ENCODE assay signal across 15 cellular contexts in genomic region chr2:224331698-224332097, GRCh38.
DNase-seq lines count a peak whose midpoint lies in the region; ATAC-seq and TF ChIP-seq lines count a peak whose summit lies in the region.
"Had no signal": no experiment of that assay in that cellular context is flagged by ENCODE, and none has a peak within 500 bp of the region (broad histone marks: within the 10 kb centered on the region; RNA-seq: fewer than 3 reads in every experiment).

No MANE protein-coding gene starts in this region.

- no peak overlapping the region for H4K8ac ChIP-seq in trophoblast cell (ENCODE audit: low read depth, low read length)

- H3F3A ChIP-seq in SK-N-SH (replicated peaks; ENCODE audit: insufficient read depth) (no peaks in the 10 kb centered on the region), GM23338 (replicated peaks; ENCODE audit: low read depth) (no peaks in the 10 kb centered on the region)

- no peak overlapping the region for H4K91ac ChIP-seq in trophoblast cell (ENCODE audit: low read depth, low read length)

- H3K9ac ChIP-seq in SK-N-SH (no peak overlapping the region), trophoblast cell (ENCODE audit: low read length) (no peak overlapping the region)
- H3K9ac ChIP-seq: BLaER1 had no signal

- H3K9me3 ChIP-seq in SK-N-SH (no peaks in the 10 kb centered on the region), trophoblast cell (ENCODE audit: insufficient read depth, low read depth, low read length) (peaks cover 2% of the 10 kb centered on the region)
- H3K9me3 ChIP-seq: BLaER1 had no signal

- DNase-seq in SK-N-SH (no peak), GM23338 (ENCODE audit: low spot score) (no peak), islet precursor cell (peak; percentile 71), trophoblast cell (peak; percentile 45 to 84), NCI-H446 treated with DMSO at 0.1 percent for 48 hours (lab: John Stamatoyannopoulos, UW) (no peak)
- no peak for DNase-seq in activated naive CD4-positive, alpha-beta T cell treated with anti-CD3 and anti-CD28 coated beads for 36 hours
- DNase-seq: 8988T; AML-193; CD4-positive, CD25-positive, alpha-beta regulatory T cell; DMS53; GF-D8 had no signal

- H3K18ac ChIP-seq in trophoblast cell (ENCODE audit: low read length), result no peak overlapping the region

- no peaks in the 10 kb centered on the region for H3K36me3 ChIP-seq in SK-N-SH (replicated peaks in 1 of 2; ENCODE audit: control insufficient read depth in 1 of 2, insufficient read depth in 2 of 2, low read length in 1 of 2)
- H3K36me3 ChIP-seq in GM23338 (ENCODE audit: insufficient read depth), result no peaks in the 10 kb centered on the region
- H3K36me3 ChIP-seq in trophoblast cell (ENCODE audit: control insufficient read depth in 1 of 2, insufficient read depth in 2 of 2, low read length in 2 of 2), result no peaks in the 10 kb centered on the region
- H3K36me3 ChIP-seq: BLaER1 had no signal

- 0 out of 2 replicates have a peak overlapping the region, but pooled peaks have one; percentile 59 for H2AFZ ChIP-seq in SK-N-SH (ENCODE audit: low read depth)
- H2AFZ ChIP-seq in GM23338, result peak overlapping the region; percentile 52; the same call in 1 of the 2 replicates
- H2AFZ ChIP-seq in trophoblast cell (ENCODE audit: insufficient read depth, low read length, poor library complexity), result no peak overlapping the region

- H3K27ac Mint-ChIP-seq in GM23338, result no peak overlapping the region
- no peak overlapping the region for H3K27ac Mint-ChIP-seq in activated naive CD4-positive, alpha-beta T cell treated with anti-CD3 and anti-CD28 coated beads for 36 hours
- H3K27ac Mint-ChIP-seq: CD4-positive, CD25-positive, alpha-beta regulatory T cell had no signal

- H2BK12ac ChIP-seq in trophoblast cell (ENCODE audit: low read length), result no peak overlapping the region

- H2AK5ac ChIP-seq in trophoblast cell (ENCODE audit: low read length), result no peak overlapping the region

- no peak for TF ChIP-seq RAD21 in SK-N-SH (IDR thresholded peaks at IDR 0.05; ENCODE audit: low read length)

- ATAC-seq in SK-N-SH treated with all-trans-retinoic acid at 6 μM for 48 hours (no peak), GM23338 (no peak), GM18519 (IDR thresholded peaks at IDR 0.05; ENCODE audit: low FRiP score, unreplicated experiment) (no peak)
- ATAC-seq: HCT116 had no signal

- H3K4ac ChIP-seq in trophoblast cell (ENCODE audit: low read depth, low read length), result no peak overlapping the region

- H3K4me3 ChIP-seq in SK-N-SH (ENCODE audit: low read depth in 2 of 2, low read length in 1 of 2) (no peak overlapping the region), GM23338 (no peak overlapping the region), trophoblast cell (ENCODE audit: low read depth, low read length) (no peak overlapping the region)
- H3K4me3 ChIP-seq: BLaER1 had no signal

- H3K27ac ChIP-seq in SK-N-SH (ENCODE audit: low read depth in 2 of 2, low read length in 1 of 2) (no peak overlapping the region), GM23338 (ENCODE audit: low read depth) (no peak overlapping the region), trophoblast cell (ENCODE audit: low read depth, low read length) (peak overlapping the region; percentile 66)
- H3K27ac ChIP-seq: BLaER1 had no signal

- H3K4me2 ChIP-seq in SK-N-SH, result no peak overlapping the region
- H3K4me2 ChIP-seq in GM23338, result no peak overlapping the region
- peak overlapping the region; percentile 33 for H3K4me2 ChIP-seq in trophoblast cell (ENCODE audit: low read length)
- H3K4me2 ChIP-seq: BLaER1 had no signal

- no peaks in the 10 kb centered on the region for H3K4me1 Mint-ChIP-seq in GM23338
- H3K4me1 Mint-ChIP-seq in activated naive CD4-positive, alpha-beta T cell treated with anti-CD3 and anti-CD28 coated beads for 36 hours (ENCODE audit: low read depth), result no peaks in the 10 kb centered on the region
- H3K4me1 Mint-ChIP-seq: CD4-positive, CD25-positive, alpha-beta regulatory T cell had no signal

- H2BK5ac ChIP-seq in trophoblast cell (ENCODE audit: low read depth, low read length, poor library complexity), result no peak overlapping the region

- H4K12ac ChIP-seq in trophoblast cell (ENCODE audit: low read depth, low read length), result no peak overlapping the region

- no peak overlapping the region for H2BK120ac ChIP-seq in trophoblast cell (ENCODE audit: insufficient read depth, low read length, poor library complexity)

- CTCF ChIA-PET in SK-N-SH (lab: Yijun Ruan, JAX), result interaction anchor here (0.6 to 1.4 kb wide), 2 partner anchors 215 to 361 kb away, joined by 3 to 6 read pairs; no protein-coding TSS in a partner anchor
- CTCF ChIA-PET in activated naive CD4-positive, alpha-beta T cell treated with anti-CD3 and anti-CD28 coated beads for 36 hours (lab: Charles Lee), result no interaction called here

- H3K9me3 Mint-ChIP-seq in GM23338, result no peaks in the 10 kb centered on the region
- no peaks in the 10 kb centered on the region for H3K9me3 Mint-ChIP-seq in activated naive CD4-positive, alpha-beta T cell treated with anti-CD3 and anti-CD28 coated beads for 36 hours

- H3K23ac ChIP-seq in trophoblast cell (ENCODE audit: low read length), result no peak overlapping the region

- no peak overlapping the region for H3K4me3 Mint-ChIP-seq in GM23338
- no peak overlapping the region for H3K4me3 Mint-ChIP-seq in activated naive CD4-positive, alpha-beta T cell treated with anti-CD3 and anti-CD28 coated beads for 36 hours
- H3K4me3 Mint-ChIP-seq: CD4-positive, CD25-positive, alpha-beta regulatory T cell had no signal

- no peak for TF ChIP-seq EP300 in SK-N-SH (IDR thresholded peaks at IDR 0.05; ENCODE audit: borderline replicate concordance in 1 of 2, low read depth in 1 of 2, low read length in 1 of 2)

- H3K36me3 Mint-ChIP-seq in GM23338 (ENCODE audit: low read depth), result no peaks in the 10 kb centered on the region
- H3K36me3 Mint-ChIP-seq in activated naive CD4-positive, alpha-beta T cell treated with anti-CD3 and anti-CD28 coated beads for 36 hours (ENCODE audit: low read depth), result no peaks in the 10 kb centered on the region
- H3K36me3 Mint-ChIP-seq: CD4-positive, CD25-positive, alpha-beta regulatory T cell had no signal

- 41% methylated on average over 8 of the region's 8 CpGs for WGBS in SK-N-SH (ENCODE audit: low lambda C conversion rate)
- no CpG with 5 or more reads among the region's 8 CpGs for WGBS in trophoblast cell (ENCODE audit: extremely low coverage, insufficient coverage, insufficient read length)

- peaks cover 0 to 4% of the 10 kb centered on the region in 2 experiments; a peak in 1 of 4 replicates for H3K4me1 ChIP-seq in SK-N-SH (ENCODE audit: control insufficient read depth in 1 of 2, insufficient read depth in 2 of 2, low read depth in 1 of 2, low read length in 1 of 2)
- H3K4me1 ChIP-seq in GM23338 (ENCODE audit: insufficient read depth), result no peaks in the 10 kb centered on the region
- H3K4me1 ChIP-seq in trophoblast cell (ENCODE audit: control insufficient read depth in 1 of 2, insufficient read depth in 2 of 2, low read length in 2 of 2), result peaks cover 7 to 18% of the 10 kb centered on the region in 2 experiments
- H3K4me1 ChIP-seq: BLaER1 had no signal

- no peak overlapping the region for H3K14ac ChIP-seq in trophoblast cell (ENCODE audit: low read length)

- peaks cover 9% of the 10 kb centered on the region for H3K79me1 ChIP-seq in trophoblast cell (ENCODE audit: low read length)

- intact Hi-C loops in activated naive CD4-positive, alpha-beta T cell treated with anti-CD3 and anti-CD28 coated beads for 36 hours (cut with micrococcal nuclease), result no loop called here

- H4K20me1 ChIP-seq in SK-N-SH (ENCODE audit: insufficient read depth) (no peaks in the 10 kb centered on the region), GM23338 (replicated peaks; ENCODE audit: insufficient read depth) (no peaks in the 10 kb centered on the region)
- H4K20me1 ChIP-seq: BLaER1 had no signal

- H3K9me2 ChIP-seq in SK-N-SH (no peaks in the 10 kb centered on the region), GM23338 (ENCODE audit: insufficient read depth) (0 out of 2 replicates have a peak, but pooled peaks cover 3% of the 10 kb centered on the region)

- POLR2A ChIA-PET in SK-N-SH (lab: Yijun Ruan, JAX), result no interaction called here

- H3K27me3 Mint-ChIP-seq in GM23338 (ENCODE audit: insufficient read depth, low read depth, poor library complexity), result peaks cover 3% of the 10 kb centered on the region
- H3K27me3 Mint-ChIP-seq in activated naive CD4-positive, alpha-beta T cell treated with anti-CD3 and anti-CD28 coated beads for 36 hours (ENCODE audit: low read depth), result peaks cover 12% of the 10 kb centered on the region

- no peak for TF ChIP-seq CTCF in SK-N-SH (IDR thresholded peaks at IDR 0.05)
- TF ChIP-seq CTCF in GM23338 (conservative IDR thresholded peaks at IDR 0.05; ENCODE audit: low read depth in 2 of 2), result no peak

- peaks cover 4% of the 10 kb centered on the region; the same call in 1 of the 2 replicates for H3K27me3 ChIP-seq in SK-N-SH (ENCODE audit: insufficient read depth)
- H3K27me3 ChIP-seq in GM23338 (ENCODE audit: insufficient read depth), result no peaks in the 10 kb centered on the region
- no peaks in the 10 kb centered on the region for H3K27me3 ChIP-seq in trophoblast cell (ENCODE audit: insufficient read depth, low read length)
- H3K27me3 ChIP-seq: BLaER1 had no signal

- no peaks in the 10 kb centered on the region for H3K79me2 ChIP-seq in SK-N-SH (ENCODE audit: insufficient read depth)
- H3K79me2 ChIP-seq in GM23338 (replicated peaks; ENCODE audit: insufficient read depth), result no peaks in the 10 kb centered on the region
- H3K79me2 ChIP-seq in trophoblast cell (ENCODE audit: control insufficient read depth, insufficient read depth, low read length, poor library complexity), result no peaks in the 10 kb centered on the region

TF ChIP-seq in SK-N-SH, 30 proteins besides CTCF, POLR2A, EP300 and RAD21:
- TF ChIP-seq GATA2 (CRISPR knock-in tag; IDR thresholded peaks at IDR 0.05), result peak; percentile 61
- no peak for TF ChIP-seq RFX5 (IDR thresholded peaks at IDR 0.05; ENCODE audit: low read length)
- no peak for TF ChIP-seq FOSL2 (IDR thresholded peaks at IDR 0.05; ENCODE audit: borderline replicate concordance, low read depth)
- TF ChIP-seq NFIC (IDR thresholded peaks at IDR 0.05; ENCODE audit: borderline replicate concordance), result no peak

TF ChIP-seq in SK-N-SH treated with all-trans-retinoic acid at 6 μM for 48 hours, 23 proteins besides CTCF, POLR2A, EP300 and RAD21 (continues in another document):
- no peak for TF ChIP-seq ZFP3 (CRISPR knock-in tag; IDR thresholded peaks at IDR 0.05)

TF ChIP-seq in GM23338, 12 proteins besides CTCF, POLR2A, EP300 and RAD21 (continues in another document):
- TF ChIP-seq ETS1 (IDR thresholded peaks at IDR 0.05), result no peak
- no peak for TF ChIP-seq POLR2AphosphoS5 (IDR thresholded peaks at IDR 0.05; ENCODE audit: low read depth)
- no peak for TF ChIP-seq STAT1 (IDR thresholded peaks at IDR 0.05; ENCODE audit: unreplicated experiment)

Comparison
In these comparisons a context has a peak if more than half of its experiments do, and no peak if none do; other contexts are left out.
1. DNase-seq: peak in islet precursor cell (single experiment) and trophoblast cell (2 of 2); none in SK-N-SH (single experiment), GM23338 (single experiment), NCI-H446 treated with DMSO at 0.1 percent for 48 hours (single experiment) and activated naive CD4-positive, alpha-beta T cell treated with anti-CD3 and anti-CD28 coated beads for 36 hours (single experiment).